8 cellular contexts compared by ENCODE assay signal in the genomic region with DNA sequence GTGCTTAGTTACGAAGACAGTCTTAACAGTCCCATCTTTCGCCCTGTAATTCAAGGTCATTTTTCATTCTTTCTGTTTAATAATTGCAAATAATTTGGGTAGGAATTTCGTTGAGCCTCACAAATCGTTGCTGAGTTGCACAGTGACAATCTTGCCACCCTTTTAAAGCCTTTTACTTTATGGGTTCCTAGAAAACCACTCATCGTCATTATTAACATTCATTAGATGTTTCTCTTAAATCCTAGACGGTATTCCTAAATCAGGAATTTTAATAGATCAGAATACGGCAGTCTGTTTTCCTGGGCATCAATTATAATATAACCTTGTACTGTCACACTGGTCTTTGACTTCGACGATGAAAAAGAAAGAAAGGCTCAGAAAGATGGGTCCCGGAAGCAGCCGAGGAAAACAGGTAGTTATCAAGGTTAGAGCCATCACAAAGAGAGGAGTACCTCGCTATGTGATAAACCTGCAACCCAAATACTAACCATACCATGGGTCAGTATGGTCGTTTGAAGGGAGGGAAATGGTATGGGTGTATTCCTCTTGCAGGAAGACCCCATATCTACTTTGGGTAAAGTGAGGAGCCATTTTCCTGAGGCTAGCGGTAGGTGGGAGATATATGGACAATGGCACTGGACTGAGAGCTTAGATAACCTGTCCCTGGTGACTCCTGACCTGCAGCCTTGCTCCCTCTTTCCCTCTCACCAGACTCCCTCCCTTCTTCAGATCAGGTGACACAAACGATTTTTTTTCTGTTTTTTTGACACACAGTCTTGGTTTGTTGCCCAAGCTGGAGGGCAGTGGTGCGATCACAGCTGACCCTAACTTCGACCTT. TPM values are rescaled to one million over a fixed set of nuclear protein-coding genes. Genes with fewer than 3 reads are reported as not detected.
DNase-seq lines count a peak whose midpoint lies in the region; ATAC-seq, FAIRE-seq and TF ChIP-seq lines count a peak whose summit lies in the region.

No MANE protein-coding gene starts in this region.

- no peaks in the 10 kb centered on the region for H3K27me3 Mint-ChIP-seq in activated naive CD4-positive, alpha-beta T cell treated with anti-CD3 and anti-CD28 coated beads for 36 hours (ENCODE audit: low read depth)

- H3K27me3 ChIP-seq in Peyer's patch: no peaks in the 10 kb centered on the region
- H3K27me3 ChIP-seq in esophagus (ENCODE audit: control insufficient read depth in 1 of 2, insufficient read depth in 2 of 2, low read length in 2 of 2): no peaks in the 10 kb centered on the region
- H3K27me3 ChIP-seq in pancreas: no peaks in the 10 kb centered on the region

- TF ChIP-seq CTCF in Peyer's patch (IDR thresholded peaks at IDR 0.05) (no peak), pancreas (IDR thresholded peaks at IDR 0.05) (no peak)

- TF ChIP-seq POLR2A in Peyer's patch (IDR thresholded peaks at IDR 0.05): no peak

- CTCF ChIA-PET in activated naive CD4-positive, alpha-beta T cell treated with anti-CD3 and anti-CD28 coated beads for 36 hours (lab: Charles Lee): interaction anchor here (1.5 to 2.7 kb wide), 2 partner anchors 15 to 17 kb away, joined by 4 to 7 read pairs; partner anchors contain the start of gene COQ10B

- H3K27ac ChIP-seq in Peyer's patch (peak overlapping the region; percentile 87 to 95 (median 91)), esophagus (ENCODE audit: low read depth in 2 of 2, low read length in 1 of 2) (peak overlapping the region; percentile 96 to 99), pancreas (peak overlapping the region; percentile 96 to 98 (median 96))

- FAIRE-seq in pancreas (lab: Jason Lieb, UNC) (no peak), urothelium cell line (lab: Jason Lieb, UNC) (no peak)

- peak overlapping the region; percentile 100 for H3K27ac Mint-ChIP-seq in activated naive CD4-positive, alpha-beta T cell treated with anti-CD3 and anti-CD28 coated beads for 36 hours

- H3K36me3 Mint-ChIP-seq in activated naive CD4-positive, alpha-beta T cell treated with anti-CD3 and anti-CD28 coated beads for 36 hours (ENCODE audit: low read depth): peaks cover 10% of the 10 kb centered on the region

- peak overlapping the region; percentile 99 for H3K4me3 Mint-ChIP-seq in activated naive CD4-positive, alpha-beta T cell treated with anti-CD3 and anti-CD28 coated beads for 36 hours

- ATAC-seq in pancreas: peak in 2 of 4 donors; percentile 8 to 19
- no peak for ATAC-seq in GM21619 (IDR thresholded peaks at IDR 0.05; ENCODE audit: unreplicated experiment)

- no peak for DNase-seq in activated naive CD4-positive, alpha-beta T cell treated with anti-CD3 and anti-CD28 coated beads for 36 hours
- DNase-seq in activated naive CD4-positive, alpha-beta T cell treated with anti-CD3 and anti-CD28 coated beads, Interleukin-2, amount 50 U/mL, for 16 hours: no peak
- DNase-seq in Peyer's patch: no peak
- no peak for DNase-seq in pancreas
- no peak for DNase-seq in urothelium cell line (ENCODE audit: low spot score)
- DNase-seq in posterior vena cava (ENCODE audit: low spot score): no peak

- no peaks in the 10 kb centered on the region for H3K36me3 ChIP-seq in Peyer's patch
- no peaks in the 10 kb centered on the region for H3K36me3 ChIP-seq in esophagus (ENCODE audit: control insufficient read depth in 2 of 2, insufficient read depth in 2 of 2, low read length in 1 of 2)
- no peaks in the 10 kb centered on the region for H3K36me3 ChIP-seq in pancreas

- H3K9me3 ChIP-seq in Peyer's patch (no peaks in the 10 kb centered on the region), esophagus (ENCODE audit: control insufficient read depth in 2 of 2, insufficient read depth in 1 of 2, low read depth in 1 of 2, low read length in 1 of 2) (no peaks in the 10 kb centered on the region), pancreas (no peaks in the 10 kb centered on the region)

- no peaks in the 10 kb centered on the region for H3K9me3 Mint-ChIP-seq in activated naive CD4-positive, alpha-beta T cell treated with anti-CD3 and anti-CD28 coated beads for 36 hours

- intact Hi-C loops in activated naive CD4-positive, alpha-beta T cell treated with anti-CD3 and anti-CD28 coated beads for 36 hours (cut with micrococcal nuclease): loop anchor here (1.0 to 10.0 kb wide), 11 partner anchors 17 to 1261 kb away; partner anchors contain the start of genes CCDC150, COQ10B, GTF3C3 and HSPE1
- intact Hi-C loops in pancreas (cut with DNase I): no loop called here
- intact Hi-C loops in posterior vena cava (cut with DNase I): loop anchor here in 1 of 2 donors (2.0 kb wide), 1 partner anchor 17 kb away; the partner anchor contains the start of gene COQ10B

- H3K4me1 ChIP-seq in Peyer's patch (peaks cover 0 to 35% (median 14%) of the 10 kb centered on the region in 4 donors), esophagus (ENCODE audit: control insufficient read depth in 2 of 2, insufficient read depth in 2 of 2, low read length in 1 of 2) (no peaks in the 10 kb centered on the region), pancreas (peaks cover 18 to 27% (median 25%) of the 10 kb centered on the region in 3 donors)

- peaks cover 36% of the 10 kb centered on the region for H3K4me1 Mint-ChIP-seq in activated naive CD4-positive, alpha-beta T cell treated with anti-CD3 and anti-CD28 coated beads for 36 hours (ENCODE audit: low read depth)

- peak overlapping the region; percentile 78 to 97 (median 88) for H3K4me3 ChIP-seq in Peyer's patch
- peak overlapping the region; percentile 68 to 95 for H3K4me3 ChIP-seq in esophagus (ENCODE audit: low read depth in 1 of 2, low read length in 2 of 2)
- H3K4me3 ChIP-seq in pancreas: peak overlapping the region; percentile 45 to 94 (median 90)

- 26 to 33% methylated on average over 17 of the region's 17 CpGs for WGBS in esophagus, 2 donors
- WGBS in pancreas, 2 donors: 8 to 9% methylated on average over 17 of the region's 17 CpGs

RNA-seq across cellular contexts. Expression of gene SF3B1, which starts 1.0 kb away (rescaled TPM):
- total RNA-seq in activated naive CD4-positive, alpha-beta T cell treated with anti-CD3 and anti-CD28 coated beads for 36 hours: 100 to 1,000 TPM; 235 to 248 TPM
- total RNA-seq in Peyer's patch (100 to 1,000 TPM; 313 to 785 (median 486) TPM), pancreas (100 to 1,000 TPM in 4 of 6 donors, 10 to 100 TPM in 2; 75.8 to 169 (median 121) TPM), posterior vena cava (100 to 1,000 TPM; 190 to 201 TPM)
- polyA plus RNA-seq in esophagus (100 to 1,000 TPM; 120 to 231 TPM), pancreas (100 to 1,000 TPM; 173 to 277 TPM)

RNA-seq across cellular contexts. Expression of gene COQ10B, which starts 17.5 kb away (rescaled TPM):
- total RNA-seq in activated naive CD4-positive, alpha-beta T cell treated with anti-CD3 and anti-CD28 coated beads for 36 hours: 10 to 100 TPM; 17.5 to 17.8 TPM
- total RNA-seq in Peyer's patch (10 to 100 TPM; 14.4 to 30.3 (median 22.3) TPM), pancreas (10 to 100 TPM in 2 of 6 donors, 1 to 10 TPM in 4; 7.6 to 10.1 (median 9.7) TPM), posterior vena cava (10 to 100 TPM; 29.5 to 42.9 TPM)
- polyA plus RNA-seq in esophagus (10 to 100 TPM; 10.6 to 12.0 TPM), pancreas (10 to 100 TPM in 1 of 2 donors, 1 to 10 TPM in 1; 5.7 to 10.8 TPM)
